26 cellular contexts compared by ENCODE assay signal in genomic region chr19:31147234-31147633, GRCh38.
"Had no signal": no experiment of that assay in that cellular context is flagged by ENCODE, and none has a peak within 500 bp of the region (broad histone marks: within the 10 kb centered on the region; RNA-seq: fewer than 3 reads in every experiment).

No MANE protein-coding gene starts in this region.

- H3K9ac ChIP-seq: parathyroid adenoma had no signal

- H2AFZ ChIP-seq: parathyroid adenoma had no signal

- H3K27me3 ChIP-seq: ovary, right lobe of liver, sigmoid colon, stomach, suprapubic skin, testis, tibial artery, transverse colon, upper lobe of right lung, uterus had no signal

- H3K4me1 ChIP-seq: parathyroid adenoma, psoas muscle, right lobe of liver, stomach, suprapubic skin, testis, transverse colon, upper lobe of right lung, uterus had no signal

- ATAC-seq: naive thymus-derived CD8-positive, alpha-beta T cell; natural killer cell treated with Interleukin-12 subunit alpha and Interleukin-12 subunit beta and Interleukin-15 and Interleukin-18, amount 100 ng/mL, for 72 hours; psoas muscle; right cardiac atrium; right lobe of liver; stimulated activated effector memory CD8-positive, alpha-beta T cell treated with anti-CD3 and anti-CD28 coated beads, Interleukin-12 subunit alpha, Interleukin-12 subunit beta, amount 100 ng/mL, for 72 hours; stimulated activated naive B cell treated with anti-CD40 and anti-IgM and Interleukin-4, amounts not matched to agents 10 μg/mL and 1 μg/mL and 100 μg/mL, for 72 hours; upper lobe of right lung had no signal

- H3K36me3 ChIP-seq: ovary, right lobe of liver, sigmoid colon, stomach, suprapubic skin, tibial artery, transverse colon, upper lobe of right lung, uterus had no signal

- DNase-seq: naive thymus-derived CD8-positive, alpha-beta T cell; nephron progenitor cell; occipital lobe; ovary; posterior cingulate gyrus; psoas muscle; right cardiac atrium; right lobe of liver; sigmoid colon; small intestine; stimulated activated CD4-positive, alpha-beta T cell treated with anti-CD3 and anti-CD28 coated beads, Interleukin-15, amount 100 ng/mL, for 24 hours; stimulated activated CD4-positive, alpha-beta T cell treated with anti-CD3 and anti-CD28 coated beads, Interleukin-2, amount 100 ng/mL, for 24 hours; stimulated activated CD4-positive, alpha-beta T cell treated with anti-CD3 and anti-CD28 coated beads, Interleukin-2, amount 100 ng/mL, for 48 hours; stimulated activated CD4-positive, alpha-beta T cell treated with anti-CD3 and anti-CD28 coated beads, Interleukin-4, amount 100 ng/mL, for 24 hours; stimulated activated naive B cell treated with anti-CD40 and anti-IgM and Interleukin-4, amounts not matched to agents 10 μg/mL and 1 μg/mL and 100 μg/mL, for 72 hours; stimulated activated naive CD4-positive, alpha-beta T cell treated with Interleukin-2 at 50 U/mL for 16 hours; stomach; testis; tibial artery; transverse colon; upper lobe of right lung; uterus had no signal

- H3K4me3 ChIP-seq: ovary, psoas muscle, right lobe of liver, sigmoid colon, stomach, suprapubic skin, testis, tibial artery, transverse colon, upper lobe of right lung, uterus had no signal

- H3K9me3 ChIP-seq: ovary, psoas muscle, right lobe of liver, sigmoid colon, stomach, suprapubic skin, testis, tibial artery, transverse colon, upper lobe of right lung, uterus had no signal

- H3K27ac ChIP-seq: ovary, parathyroid adenoma, psoas muscle, right lobe of liver, sigmoid colon, stomach, suprapubic skin, testis, tibial artery, transverse colon, upper lobe of right lung, uterus had no signal
